Comparison of ENCODE assay signal across 20 cellular contexts in genomic region chr6:158154816-158155215, GRCh38.
"Had no signal": no experiment of that assay in that cellular context is flagged by ENCODE, and none has a peak within 500 bp of the region (broad histone marks: within the 10 kb centered on the region; RNA-seq: fewer than 3 reads in every experiment).

No MANE protein-coding gene starts in this region.

- H3K36me3 ChIP-seq: colonic mucosa, ovary, transverse colon had no signal

- H3K9ac ChIP-seq: neural progenitor cell had no signal

- H3K4me1 Mint-ChIP-seq: naive thymus-derived CD8-positive, alpha-beta T cell; neural progenitor cell; stimulated activated memory B cell treated with anti-CD40 and anti-IgM and Interleukin-4, amounts not matched to agents 10 μg/mL and 1 μg/mL and 100 μg/mL, for 72 hours had no signal

- H3K27me3 Mint-ChIP-seq: naive thymus-derived CD8-positive, alpha-beta T cell; stimulated activated memory B cell treated with anti-CD40 and anti-IgM and Interleukin-4, amounts not matched to agents 10 μg/mL and 1 μg/mL and 100 μg/mL, for 72 hours; stimulated activated naive CD8-positive, alpha-beta T cell treated with anti-CD3 and anti-CD28 coated beads, Interleukin-15, Interleukin-2, amounts not matched to agents 100 ng/mL and 50 ng/mL, for 24 hours had no signal

- H3K4me3 ChIP-seq: colonic mucosa, heart left ventricle, mucosa of descending colon, neural progenitor cell, ovary, testis, transverse colon had no signal

- H3K4me1 ChIP-seq: colonic mucosa, heart left ventricle, neural progenitor cell, testis had no signal

- H3K9me3 ChIP-seq: colonic mucosa, heart left ventricle, mucosa of descending colon, ovary, testis, transverse colon had no signal

- DNase-seq: colonic mucosa; dermis blood vessel endothelial cell; erythroblast; foreskin keratinocyte; heart left ventricle; hippocampal formation; left colon; mucosa of descending colon; naive thymus-derived CD8-positive, alpha-beta T cell; nucleus accumbens; ovary; right cardiac atrium; stimulated activated CD4-positive, alpha-beta T cell treated with anti-CD3 and anti-CD28 coated beads, Interleukin-15, amount 100 ng/mL, for 24 hours; stimulated activated CD4-positive, alpha-beta T cell treated with anti-CD3 and anti-CD28 coated beads, Interleukin-1b, Interleukin-23, amount 100 ng/mL, for 48 hours; stimulated activated CD4-positive, alpha-beta T cell treated with anti-CD3 and anti-CD28 coated beads, Interleukin-4, amount 100 ng/mL, for 24 hours; testis; transverse colon had no signal

- H3K27ac ChIP-seq: colonic mucosa, foreskin keratinocyte, heart left ventricle, neural progenitor cell, ovary, testis, transverse colon had no signal

- H3K4me3 Mint-ChIP-seq: naive thymus-derived CD8-positive, alpha-beta T cell; neural progenitor cell; stimulated activated memory B cell treated with anti-CD40 and anti-IgM and Interleukin-4, amounts not matched to agents 10 μg/mL and 1 μg/mL and 100 μg/mL, for 72 hours; stimulated activated naive CD8-positive, alpha-beta T cell treated with anti-CD3 and anti-CD28 coated beads, Interleukin-15, Interleukin-2, amounts not matched to agents 100 ng/mL and 50 ng/mL, for 24 hours had no signal

- H3K9me3 Mint-ChIP-seq: naive thymus-derived CD8-positive, alpha-beta T cell; neural progenitor cell; stimulated activated memory B cell treated with anti-CD40 and anti-IgM and Interleukin-4, amounts not matched to agents 10 μg/mL and 1 μg/mL and 100 μg/mL, for 72 hours; stimulated activated naive CD8-positive, alpha-beta T cell treated with anti-CD3 and anti-CD28 coated beads, Interleukin-15, Interleukin-2, amounts not matched to agents 100 ng/mL and 50 ng/mL, for 24 hours had no signal

- H3K27me3 ChIP-seq: colonic mucosa, foreskin keratinocyte, heart left ventricle, neural progenitor cell, ovary, testis, transverse colon had no signal

- H3K27ac Mint-ChIP-seq: naive thymus-derived CD8-positive, alpha-beta T cell; neural progenitor cell; stimulated activated memory B cell treated with anti-CD40 and anti-IgM and Interleukin-4, amounts not matched to agents 10 μg/mL and 1 μg/mL and 100 μg/mL, for 72 hours; stimulated activated naive CD8-positive, alpha-beta T cell treated with anti-CD3 and anti-CD28 coated beads, Interleukin-15, Interleukin-2, amounts not matched to agents 100 ng/mL and 50 ng/mL, for 24 hours had no signal

- ATAC-seq: foreskin keratinocyte; heart left ventricle; left colon; mucosa of descending colon; naive thymus-derived CD8-positive, alpha-beta T cell; right cardiac atrium; stimulated activated memory B cell treated with anti-CD40 and anti-IgM and Interleukin-4, amounts not matched to agents 10 μg/mL and 1 μg/mL and 100 μg/mL, for 72 hours had no signal

- H3K4me2 ChIP-seq: neural progenitor cell had no signal
